10 cellular contexts compared by ENCODE assay signal in genomic region chr15:43516185-43516584, GRCh38. TPM values are rescaled to one million over a fixed set of nuclear protein-coding genes. Genes with fewer than 3 reads are reported as not detected.
DNase-seq lines count a peak whose midpoint lies in the region; ATAC-seq and TF ChIP-seq lines count a peak whose summit lies in the region.
"Had no signal": no experiment of that assay in that cellular context is flagged by ENCODE, and none has a peak within 500 bp of the region (broad histone marks: within the 10 kb centered on the region; RNA-seq: fewer than 3 reads in every experiment).

No MANE protein-coding gene starts in this region.

- no peak overlapping the region for H3K27ac Mint-ChIP-seq in activated T-helper 1 cell treated with anti-CD3 and anti-CD28 coated beads, Interleukin-12 subunit alpha, Interleukin-12 subunit beta, Interleukin-2, Interleukin-4 antibody, amounts not matched to agents 30 ng/mL and 10 ng/mL and 1 ng/mL, durations not matched to agents 14 hours and 24 hours and 36 hours
- H3K27ac Mint-ChIP-seq: stimulated activated naive CD8-positive, alpha-beta T cell treated with anti-CD3 and anti-CD28 coated beads, Interleukin-15, amount 100 ng/mL, for 72 hours had no signal

- H3K27ac ChIP-seq in OCI-LY3 (ENCODE audit: low read length) (no peak overlapping the region), ovary (peak overlapping the region in 1 of 2 donors; percentile 72)

- peaks cover 71% of the 10 kb centered on the region for H3K4me1 Mint-ChIP-seq in activated T-helper 1 cell treated with anti-CD3 and anti-CD28 coated beads, Interleukin-12 subunit alpha, Interleukin-12 subunit beta, Interleukin-2, Interleukin-4 antibody, amounts not matched to agents 30 ng/mL and 10 ng/mL and 1 ng/mL, durations not matched to agents 14 hours and 24 hours and 36 hours (ENCODE audit: low read depth)

- H3K9ac ChIP-seq in OCI-LY3 (ENCODE audit: low read length) = no peak overlapping the region

- H3K27me3 Mint-ChIP-seq in activated T-helper 1 cell treated with anti-CD3 and anti-CD28 coated beads, Interleukin-12 subunit alpha, Interleukin-12 subunit beta, Interleukin-2, Interleukin-4 antibody, amounts not matched to agents 30 ng/mL and 10 ng/mL and 1 ng/mL, durations not matched to agents 14 hours and 24 hours and 36 hours (ENCODE audit: insufficient read depth) = peaks cover 10% of the 10 kb centered on the region

- DNase-seq in AG09319 (ENCODE audit: extremely low read depth, low read depth) = peak; percentile 80
- DNase-seq in fibroblast of the conjunctiva (ENCODE audit: low read depth) = peak; percentile 56
- DNase-seq in ovary = peak; percentile 66 to 72 (median 69)
- DNase-seq in activated T-helper 1 cell treated with anti-CD3 and anti-CD28 coated beads, Interleukin-12 subunit alpha, Interleukin-12 subunit beta, Interleukin-2, Interleukin-4 antibody, amounts not matched to agents 30 ng/mL and 10 ng/mL and 1 ng/mL, durations not matched to agents 14 hours and 24 hours and 36 hours (ENCODE audit: low spot score) = no peak
- DNase-seq in DMS153 treated with DMSO at 0.1 percent for 48 hours (lab: John Stamatoyannopoulos, UW; ENCODE audit: unreplicated experiment) = no peak
- DNase-seq in NCI-H2227 treated with DMSO at 0.1 percent for 48 hours (lab: John Stamatoyannopoulos, UW) = no peak
- DNase-seq: NCI-H1105; stimulated activated naive CD8-positive, alpha-beta T cell treated with anti-CD3 and anti-CD28 coated beads, Interleukin-15, amount 100 ng/mL, for 72 hours had no signal

- peak overlapping the region; percentile 41 for H3K4me2 ChIP-seq in OCI-LY3 (ENCODE audit: low read length)

- H3K4me3 ChIP-seq in OCI-LY3 (ENCODE audit: low read length) (no peak overlapping the region), ovary (no peak overlapping the region)

- TF ChIP-seq EP300 in ovary (IDR thresholded peaks at IDR 0.05) = no peak

- ATAC-seq in HG03196 (IDR thresholded peaks at IDR 0.05; ENCODE audit: unreplicated experiment) = no peak
- ATAC-seq: stimulated activated naive CD8-positive, alpha-beta T cell treated with anti-CD3 and anti-CD28 coated beads, Interleukin-15, amount 100 ng/mL, for 72 hours had no signal

- TF ChIP-seq CTCF in AG09319 (IDR thresholded peaks at IDR 0.05; ENCODE audit: low read depth, low read length) (no peak), OCI-LY3 (IDR thresholded peaks at IDR 0.05; ENCODE audit: low read depth, low read length) (no peak), ovary (IDR thresholded peaks at IDR 0.05) (no peak)

- H2AFZ ChIP-seq in OCI-LY3 (ENCODE audit: low read depth, low read length) = no peak overlapping the region

- no peaks in the 10 kb centered on the region for H3K9me3 Mint-ChIP-seq in activated T-helper 1 cell treated with anti-CD3 and anti-CD28 coated beads, Interleukin-12 subunit alpha, Interleukin-12 subunit beta, Interleukin-2, Interleukin-4 antibody, amounts not matched to agents 30 ng/mL and 10 ng/mL and 1 ng/mL, durations not matched to agents 14 hours and 24 hours and 36 hours
- H3K9me3 Mint-ChIP-seq: stimulated activated naive CD8-positive, alpha-beta T cell treated with anti-CD3 and anti-CD28 coated beads, Interleukin-15, amount 100 ng/mL, for 72 hours had no signal

- H3K36me3 Mint-ChIP-seq in activated T-helper 1 cell treated with anti-CD3 and anti-CD28 coated beads, Interleukin-12 subunit alpha, Interleukin-12 subunit beta, Interleukin-2, Interleukin-4 antibody, amounts not matched to agents 30 ng/mL and 10 ng/mL and 1 ng/mL, durations not matched to agents 14 hours and 24 hours and 36 hours (ENCODE audit: low read depth) = peaks cover 6% of the 10 kb centered on the region

- 11 to 14% (median 11%) methylated on average over 5 of the region's 5 CpGs for whole genome bisulfite sequencing in ovary, 3 donors

- H3K36me3 ChIP-seq in OCI-LY3 (replicated peaks; ENCODE audit: low read depth, low read length) = no peaks in the 10 kb centered on the region
- H3K36me3 ChIP-seq in ovary = no peaks in the 10 kb centered on the region

- peaks cover 38% of the 10 kb centered on the region for H3K4me1 ChIP-seq in OCI-LY3 (ENCODE audit: low read length)
- H3K4me1 ChIP-seq in ovary (ENCODE audit: insufficient read depth) = peaks cover 14% of the 10 kb centered on the region

- intact Hi-C loops in ovary (cut with DNase I) = no loop called here
- intact Hi-C loops in activated T-helper 1 cell treated with anti-CD3 and anti-CD28 coated beads, Interleukin-12 subunit alpha, Interleukin-12 subunit beta, Interleukin-2, Interleukin-4 antibody, amounts not matched to agents 30 ng/mL and 10 ng/mL and 1 ng/mL, durations not matched to agents 14 hours and 24 hours and 36 hours (cut with micrococcal nuclease) = loop anchor here (10.0 kb wide), 1 partner anchor 309 kb away; the partner anchor contains the start of genes MFAP1 and WDR76

- H3K27me3 ChIP-seq in OCI-LY3 (ENCODE audit: low read depth, low read length) (peaks cover 24% of the 10 kb centered on the region), ovary (no peaks in the 10 kb centered on the region)

- no peaks in the 10 kb centered on the region for H3K79me2 ChIP-seq in OCI-LY3 (ENCODE audit: low read length)

- no peak for TF ChIP-seq POLR2A in ovary (IDR thresholded peaks at IDR 0.05)

- no peaks in the 10 kb centered on the region for H4K20me1 ChIP-seq in OCI-LY3 (ENCODE audit: insufficient read depth, low read length)

- H3K9me3 ChIP-seq in OCI-LY3 (ENCODE audit: insufficient read depth, low read length) (no peaks in the 10 kb centered on the region), ovary (no peaks in the 10 kb centered on the region)

- H3K4me3 Mint-ChIP-seq in activated T-helper 1 cell treated with anti-CD3 and anti-CD28 coated beads, Interleukin-12 subunit alpha, Interleukin-12 subunit beta, Interleukin-2, Interleukin-4 antibody, amounts not matched to agents 30 ng/mL and 10 ng/mL and 1 ng/mL, durations not matched to agents 14 hours and 24 hours and 36 hours = no peak overlapping the region
- H3K4me3 Mint-ChIP-seq: stimulated activated naive CD8-positive, alpha-beta T cell treated with anti-CD3 and anti-CD28 coated beads, Interleukin-15, amount 100 ng/mL, for 72 hours had no signal

RNA-seq across cellular contexts. Expression of gene MAP1A, which starts 1.2 kb away (rescaled TPM):
- 10 to 100 TPM in 6 of 7 donors, 1 to 10 TPM in 1; 4.6 to 35.1 (median 20.1) TPM for total RNA-seq in ovary
- polyA plus RNA-seq in ovary = 10 to 100 TPM in 1 of 2 donors, 1 to 10 TPM in 1; 4.0 to 26.0 TPM
- total RNA-seq in activated T-helper 1 cell treated with anti-CD3 and anti-CD28 coated beads, Interleukin-12 subunit alpha, Interleukin-12 subunit beta, Interleukin-2, Interleukin-4 antibody, amounts not matched to agents 30 ng/mL and 10 ng/mL and 1 ng/mL, durations not matched to agents 14 hours and 24 hours and 36 hours = 2.2 and 2.3 TPM in 2 replicates

RNA-seq across cellular contexts. Expression of gene TP53BP1, which starts 23.2 kb away (rescaled TPM):
- total RNA-seq in ovary = 10 to 100 TPM; 29.7 to 72.1 (median 51.8) TPM
- 10 to 100 TPM; 14.5 to 33.4 TPM for polyA plus RNA-seq in ovary
- total RNA-seq in activated T-helper 1 cell treated with anti-CD3 and anti-CD28 coated beads, Interleukin-12 subunit alpha, Interleukin-12 subunit beta, Interleukin-2, Interleukin-4 antibody, amounts not matched to agents 30 ng/mL and 10 ng/mL and 1 ng/mL, durations not matched to agents 14 hours and 24 hours and 36 hours = 44.1 and 46.1 TPM in 2 replicates

Comparison
In these comparisons a context has a peak if more than half of its experiments do, and no peak if none do; other contexts are left out.
1. DNase-seq: peak in AG09319 (single experiment), fibroblast of the conjunctiva (single experiment) and ovary (5 of 5); none in activated T-helper 1 cell treated with anti-CD3 and anti-CD28 coated beads, Interleukin-12 subunit alpha, Interleukin-12 subunit beta, Interleukin-2, Interleukin-4 antibody, amounts not matched to agents 30 ng/mL and 10 ng/mL and 1 ng/mL, durations not matched to agents 14 hours and 24 hours and 36 hours (single experiment), DMS153 treated with DMSO at 0.1 percent for 48 hours (single experiment) and NCI-H2227 treated with DMSO at 0.1 percent for 48 hours (single experiment).